ENCODE assay signal across 16 cellular contexts in the genomic region with DNA sequence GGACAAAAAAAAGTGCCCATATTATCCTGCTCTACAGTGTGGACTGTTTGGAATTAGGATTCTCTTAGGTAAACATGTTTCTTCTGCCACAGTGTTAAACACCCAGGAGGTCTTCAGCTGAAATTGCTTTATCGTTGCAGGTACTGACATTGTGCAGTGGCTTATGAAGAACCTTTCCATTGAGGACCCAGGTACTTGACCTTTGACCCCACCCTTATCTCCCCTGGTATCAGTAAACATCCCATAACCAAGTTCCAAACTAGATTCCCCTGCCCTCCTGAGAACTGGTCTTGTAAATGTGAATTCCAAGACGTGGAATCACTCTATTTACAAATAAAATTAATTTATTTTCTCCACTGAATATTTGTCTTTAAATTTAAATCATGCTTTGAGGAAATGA.
A peak's percentile ranks its signal among the peaks of the same experiment; 100 is the strongest.
DNase-seq lines count a peak whose midpoint lies in the region; TF ChIP-seq lines count a peak whose summit lies in the region.
"Had no signal": no experiment of that assay in that cellular context is flagged by ENCODE, and none has a peak within 500 bp of the region (broad histone marks: within the 10 kb centered on the region; RNA-seq: fewer than 3 reads in every experiment).

No MANE protein-coding gene starts in this region.

- H3K4me3 ChIP-seq in neural progenitor cell, result no peak overlapping the region
- H3K4me3 ChIP-seq: HAP-1 had no signal

- peaks cover 7% of the 10 kb centered on the region for H3F3A ChIP-seq in neural progenitor cell (ENCODE audit: low read depth)

- H3K4me1 Mint-ChIP-seq in brain, result peaks cover 66% of the 10 kb centered on the region
- peaks cover 30% of the 10 kb centered on the region for H3K4me1 Mint-ChIP-seq in neural progenitor cell

- TF ChIP-seq CTCF in brain (conservative IDR thresholded peaks at IDR 0.05), result no peak
- no peak for TF ChIP-seq CTCF in neural progenitor cell (IDR thresholded peaks at IDR 0.05)

- no peaks in the 10 kb centered on the region for H4K20me1 ChIP-seq in neural progenitor cell (ENCODE audit: low read depth)

- H3K4me1 ChIP-seq in neural progenitor cell, result peaks cover 14% of the 10 kb centered on the region

- H2AFZ ChIP-seq in neural progenitor cell (replicated peaks), result no peak overlapping the region

- no peaks in the 10 kb centered on the region for H3K9me3 ChIP-seq in KOPT-K1 (ENCODE audit: insufficient read depth, low read length, poor library complexity, severe bottlenecking)
- H3K9me3 ChIP-seq in neural progenitor cell (ENCODE audit: low read depth), result no peaks in the 10 kb centered on the region
- H3K9me3 ChIP-seq: HAP-1 had no signal

- H3K9me3 Mint-ChIP-seq in brain (peaks cover 0 to 5% (median 0%) of the 10 kb centered on the region in 5 experiments), neural progenitor cell (peaks cover 2% of the 10 kb centered on the region)
- H3K9me3 Mint-ChIP-seq: HFFc6 had no signal

- H3K36me3 ChIP-seq in KOPT-K1 (ENCODE audit: insufficient read depth, low read length), result no peaks in the 10 kb centered on the region
- no peaks in the 10 kb centered on the region for H3K36me3 ChIP-seq in neural progenitor cell
- H3K36me3 ChIP-seq: HAP-1 had no signal

- no peak overlapping the region for H3K4me3 Mint-ChIP-seq in brain
- no peak overlapping the region for H3K4me3 Mint-ChIP-seq in neural progenitor cell
- H3K4me3 Mint-ChIP-seq: HFFc6 had no signal

- H3K27ac ChIP-seq in KOPT-K1 (ENCODE audit: low read depth, low read length, poor library complexity, severe bottlenecking) (peak overlapping the region; percentile 25), neural progenitor cell (no peak overlapping the region)

- no peaks in the 10 kb centered on the region for H3K27me3 ChIP-seq in neural progenitor cell

- H3K79me2 ChIP-seq in neural progenitor cell (ENCODE audit: low read depth), result no peaks in the 10 kb centered on the region

- H3K9ac ChIP-seq in neural progenitor cell, result no peak overlapping the region

- DNase-seq in ELF-1 (ENCODE audit: low read depth, low spot score) (peak; percentile 53), neural progenitor cell (ENCODE audit: low spot score) (no peak), retina (no peak)
- no peak for DNase-seq in central memory CD4-positive, alpha-beta T cell
- DNase-seq: C1 segment of cervical spinal cord; Calu3; CD4-positive, alpha-beta memory T cell; COR-L47; DMS53; EL; GF-D8; GOT3; HFFc6 had no signal

- peaks cover 5% of the 10 kb centered on the region for H3K36me3 Mint-ChIP-seq in brain
- no peaks in the 10 kb centered on the region for H3K36me3 Mint-ChIP-seq in neural progenitor cell
- H3K36me3 Mint-ChIP-seq: CD4-positive, alpha-beta memory T cell had no signal

- H3K4me2 ChIP-seq in neural progenitor cell, result no peak overlapping the region

- H3K27ac Mint-ChIP-seq in brain, result peak overlapping the region; percentile 20 to 85 (median 50)
- H3K27ac Mint-ChIP-seq in neural progenitor cell, result peak overlapping the region; percentile 39
- H3K27ac Mint-ChIP-seq: HFFc6 had no signal

- no peaks in the 10 kb centered on the region for H3K27me3 Mint-ChIP-seq in brain
- H3K27me3 Mint-ChIP-seq in neural progenitor cell (ENCODE audit: insufficient read depth, low read depth), result peaks cover 6% of the 10 kb centered on the region
- H3K27me3 Mint-ChIP-seq: CD4-positive, alpha-beta memory T cell had no signal
